Comparison of ENCODE assay signal across 1 cellular context in the genomic region with DNA sequence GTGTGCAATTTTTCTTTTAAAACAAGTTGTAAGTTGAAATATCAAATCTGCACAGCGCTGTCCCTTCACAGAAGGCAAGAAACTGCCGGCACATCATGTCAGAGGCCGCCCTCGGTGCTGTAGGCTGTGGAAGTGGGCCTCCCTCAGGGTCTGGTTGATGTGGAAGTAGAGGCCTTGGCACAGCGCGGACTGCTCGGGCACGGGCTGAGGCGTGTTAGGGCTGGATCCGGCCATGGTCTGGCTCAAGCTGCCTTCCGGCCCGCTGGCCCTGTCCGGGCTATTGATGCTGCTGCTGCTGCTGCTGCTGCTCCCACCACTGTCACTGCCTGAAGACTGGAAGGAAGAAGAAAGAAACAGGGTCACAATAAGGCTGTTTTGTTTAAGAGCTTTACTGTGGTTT.
TF ChIP-seq lines count a peak whose summit lies in the region.

No MANE protein-coding gene starts in this region.

TF ChIP-seq in IMR-90, 13 proteins besides CTCF, POLR2A, EP300 and RAD21:
- TF ChIP-seq BHLHE40 (IDR thresholded peaks at IDR 0.05; ENCODE audit: low read depth, low read length) (no peak), MAFK (IDR thresholded peaks at IDR 0.05; ENCODE audit: low read depth, low read length) (no peak), NFE2L2 (IDR thresholded peaks at IDR 0.05; ENCODE audit: low read depth, low read length) (no peak), CEBPB (IDR thresholded peaks at IDR 0.05; ENCODE audit: low read depth, low read length) (no peak), RCOR1 (IDR thresholded peaks at IDR 0.05; ENCODE audit: insufficient replicate concordance, low read length) (no peak)
